In genomic region chr2:65429799-65430514, GRCh38 we compare ENCODE assay signal across 8 cellular contexts. TPM values are rescaled to one million over a fixed set of nuclear protein-coding genes. Genes with fewer than 3 reads are reported as not detected.
DNase-seq lines count a peak whose midpoint lies in the region; ATAC-seq and TF ChIP-seq lines count a peak whose summit lies in the region.

No MANE protein-coding gene starts in this region.

- H2BK12ac ChIP-seq in trophoblast cell (ENCODE audit: low read length): no peak overlapping the region

- no peak for ATAC-seq in GM21786 (IDR thresholded peaks at IDR 0.05; ENCODE audit: unreplicated experiment)

- H3K14ac ChIP-seq in trophoblast cell (ENCODE audit: low read length): no peak overlapping the region

- H3K27me3 ChIP-seq in DOHH2 (ENCODE audit: control insufficient read depth, low read length) (peaks cover 18% of the 10 kb centered on the region), OCI-LY1 (ENCODE audit: insufficient read depth, low read length) (no peaks in the 10 kb centered on the region), trophoblast cell (ENCODE audit: insufficient read depth, low read length) (peaks cover 2% of the 10 kb centered on the region)

- no peaks in the 10 kb centered on the region for H3K9me2 ChIP-seq in DOHH2 (replicated peaks; ENCODE audit: control insufficient read depth, low read length)
- H3K9me2 ChIP-seq in OCI-LY1 (ENCODE audit: low read depth, low read length): no peaks in the 10 kb centered on the region

- no peak for TF ChIP-seq CTCF in DOHH2 (IDR thresholded peaks at IDR 0.05; ENCODE audit: low read depth, low read length, poor library complexity, severe bottlenecking)
- no peak for TF ChIP-seq CTCF in OCI-LY1 (IDR thresholded peaks at IDR 0.05; ENCODE audit: low read length)

- H3K4me2 ChIP-seq in DOHH2 (ENCODE audit: low read length) (peak overlapping the region; percentile 88), OCI-LY1 (ENCODE audit: low read length) (peak overlapping the region; percentile 64), trophoblast cell (ENCODE audit: low read length) (peak overlapping the region; percentile 96)

- H3K79me1 ChIP-seq in trophoblast cell (ENCODE audit: low read length): peaks cover 6% of the 10 kb centered on the region

- H3K4me3 ChIP-seq in DOHH2 (ENCODE audit: low read length) (peak overlapping the region; percentile 91), OCI-LY1 (ENCODE audit: low read depth, low read length, poor library complexity, severe bottlenecking) (peak overlapping the region; percentile 68), trophoblast cell (ENCODE audit: low read depth, low read length) (no peak overlapping the region)

- no peak overlapping the region for H2AFZ ChIP-seq in OCI-LY1 (ENCODE audit: low read length)
- H2AFZ ChIP-seq in trophoblast cell (ENCODE audit: insufficient read depth, low read length, poor library complexity): no peak overlapping the region

- H4K20me1 ChIP-seq in DOHH2 (ENCODE audit: control insufficient read depth, insufficient read depth, low read depth, low read length) (peaks cover 11% of the 10 kb centered on the region), OCI-LY1 (ENCODE audit: insufficient read depth, low read length) (no peaks in the 10 kb centered on the region)

- peaks cover 60% of the 10 kb centered on the region for H3K79me2 ChIP-seq in DOHH2 (ENCODE audit: control insufficient read depth, low read length)
- H3K79me2 ChIP-seq in OCI-LY1 (ENCODE audit: insufficient read depth, low read length): peaks cover 52% of the 10 kb centered on the region
- no peaks in the 10 kb centered on the region for H3K79me2 ChIP-seq in trophoblast cell (ENCODE audit: control insufficient read depth, insufficient read depth, low read length, poor library complexity)

- no peak overlapping the region for H4K12ac ChIP-seq in trophoblast cell (ENCODE audit: low read depth, low read length)

- H3K36me3 ChIP-seq in DOHH2 (ENCODE audit: control insufficient read depth, low read length) (peaks cover 7% of the 10 kb centered on the region), OCI-LY1 (ENCODE audit: insufficient read depth, low read length) (peaks cover 7% of the 10 kb centered on the region; the same call in 1 of the 2 replicates), trophoblast cell (ENCODE audit: control insufficient read depth in 1 of 2, insufficient read depth in 2 of 2, low read length in 2 of 2) (no peaks in the 10 kb centered on the region)

- H3K4ac ChIP-seq in trophoblast cell (ENCODE audit: low read depth, low read length): no peak overlapping the region

- H4K8ac ChIP-seq in trophoblast cell (ENCODE audit: low read depth, low read length): no peak overlapping the region

- no peak overlapping the region for H2AK5ac ChIP-seq in trophoblast cell (ENCODE audit: low read length)

- H2BK120ac ChIP-seq in trophoblast cell (ENCODE audit: insufficient read depth, low read length, poor library complexity): no peak overlapping the region

- no peak for DNase-seq in epithelial cell of prostate (ENCODE audit: low read depth, low spot score)
- peak in 1 of 2 donors; percentile 41 for DNase-seq in trophoblast cell
- DNase-seq in stimulated activated CD8-positive, alpha-beta memory T cell treated with anti-CD3 and anti-CD28 coated beads, Interleukin-4, amount 100 ng/mL, for 48 hours: no peak
- DNase-seq in activated CD4-positive, CD25-positive, alpha-beta regulatory T cell treated with anti-CD3 and anti-CD28 coated beads, Interleukin-2, amount 50 U/mL, for 72 hours: no peak
- DNase-seq in HCEC 1CT: no peak

- no peak overlapping the region for H3K23ac ChIP-seq in trophoblast cell (ENCODE audit: low read length)

- H3K18ac ChIP-seq in trophoblast cell (ENCODE audit: low read length): no peak overlapping the region

- H2BK5ac ChIP-seq in trophoblast cell (ENCODE audit: low read depth, low read length, poor library complexity): no peak overlapping the region

- H3K9me3 ChIP-seq in DOHH2 (ENCODE audit: control insufficient read depth, insufficient read depth, low read length) (no peaks in the 10 kb centered on the region), OCI-LY1 (ENCODE audit: low read length) (no peaks in the 10 kb centered on the region), trophoblast cell (ENCODE audit: insufficient read depth, low read depth, low read length) (no peaks in the 10 kb centered on the region)

- H3F3A ChIP-seq in DOHH2 (ENCODE audit: control insufficient read depth, insufficient read depth): peaks cover 8% of the 10 kb centered on the region
- H3F3A ChIP-seq in OCI-LY1 (ENCODE audit: insufficient read depth, low read length): peaks cover 6% of the 10 kb centered on the region

- H3K4me1 ChIP-seq in DOHH2 (ENCODE audit: control insufficient read depth, low read length): peaks cover 17% of the 10 kb centered on the region
- peaks cover 51% of the 10 kb centered on the region for H3K4me1 ChIP-seq in OCI-LY1 (ENCODE audit: insufficient read depth, low read length, severe bottlenecking)
- peaks cover 5% of the 10 kb centered on the region in 2 experiments for H3K4me1 ChIP-seq in trophoblast cell (ENCODE audit: control insufficient read depth in 1 of 2, insufficient read depth in 2 of 2, low read length in 2 of 2)

- H3K9ac ChIP-seq in OCI-LY1 (ENCODE audit: low read length) (peak overlapping the region; percentile 66; the same call in 1 of the 2 replicates), trophoblast cell (ENCODE audit: low read length) (no peak overlapping the region)

- WGBS in trophoblast cell (ENCODE audit: extremely low coverage, insufficient coverage, insufficient read length): no CpG with 5 or more reads among the region's 16 CpGs

- H3K27ac ChIP-seq in DOHH2 (ENCODE audit: low read depth, low read length) (no peak overlapping the region), OCI-LY1 (ENCODE audit: low read depth, low read length, poor library complexity, severe bottlenecking) (no peak overlapping the region), epithelial cell of prostate (peak overlapping the region; percentile 80), trophoblast cell (ENCODE audit: low read depth, low read length) (no peak overlapping the region)

- H4K91ac ChIP-seq in trophoblast cell (ENCODE audit: low read depth, low read length): no peak overlapping the region

RNA-seq across cellular contexts. Expression of gene SPRED2, which starts 2.4 kb away (rescaled TPM):
- polyA plus RNA-seq in trophoblast cell (2013): 12.0 and 12.8 TPM in 2 replicates
